23 cellular contexts compared by ENCODE assay signal in genomic region chr5:55732592-55732991, GRCh38. TPM values are rescaled to one million over a fixed set of nuclear protein-coding genes. Genes with fewer than 3 reads are reported as not detected.
DNase-seq lines count a peak whose midpoint lies in the region; ATAC-seq, FAIRE-seq and TF ChIP-seq lines count a peak whose summit lies in the region.
"Had no signal": no experiment of that assay in that cellular context is flagged by ENCODE, and none has a peak within 500 bp of the region (broad histone marks: within the 10 kb centered on the region; RNA-seq: fewer than 3 reads in every experiment).

No MANE protein-coding gene starts in this region.

- TF ChIP-seq POLR2A in HepG2 (IDR thresholded peaks at IDR 0.05; ENCODE audit: insufficient read depth in 1 of 2, low read depth in 2 of 2, low read length in 2 of 2), result no peak
- no peak for TF ChIP-seq POLR2A in right lobe of liver (IDR thresholded peaks at IDR 0.05)

- no peaks in the 10 kb centered on the region for H4K20me1 ChIP-seq in HepG2 (ENCODE audit: insufficient read depth, low read length)
- no peaks in the 10 kb centered on the region for H4K20me1 ChIP-seq in smooth muscle cell (ENCODE audit: low read depth)

- no peak for DNase-seq in HepG2 (ENCODE audit: low spot score)
- no peak for DNase-seq in right lobe of liver
- DNase-seq in bronchial epithelial cell (ENCODE audit: low read depth), result peak; percentile 22
- no peak for DNase-seq in pancreas
- no peak for DNase-seq in amniotic stem cell (lab: John Stamatoyannopoulos, UW)
- DNase-seq in smooth muscle cell (lab: John Stamatoyannopoulos, UW; ENCODE audit: unreplicated experiment), result no peak
- DNase-seq: AML-193; CD4-positive, alpha-beta T cell; DMS153; DMS79; GDM1; HFFc6; KG1 had no signal

- intact Hi-C loops in HepG2 (cut with micrococcal nuclease; ENCODE audit: unreplicated experiment) (no loop called here), right lobe of liver (cut with DNase I) (no loop called here), pancreas (cut with DNase I) (no loop called here)

- no peaks in the 10 kb centered on the region for H3K36me3 ChIP-seq in HepG2 (replicated peaks in 1 of 2; ENCODE audit: control insufficient read depth in 1 of 2, insufficient read depth in 2 of 2, low read length in 2 of 2)
- H3K36me3 ChIP-seq in right lobe of liver, result no peaks in the 10 kb centered on the region
- H3K36me3 ChIP-seq in bronchial epithelial cell (ENCODE audit: control insufficient read depth, insufficient read depth, low read length), result no peaks in the 10 kb centered on the region
- H3K36me3 ChIP-seq in pancreas, result no peaks in the 10 kb centered on the region
- no peaks in the 10 kb centered on the region for H3K36me3 ChIP-seq in smooth muscle cell (ENCODE audit: low read depth)
- H3K36me3 ChIP-seq: HAP-1 had no signal

- no peaks in the 10 kb centered on the region; a peak in 1 of 5 replicates for H3K27me3 ChIP-seq in HepG2 (ENCODE audit: control insufficient read depth in 1 of 2, insufficient read depth in 2 of 2, low read length in 2 of 2)
- no peaks in the 10 kb centered on the region for H3K27me3 ChIP-seq in right lobe of liver
- H3K27me3 ChIP-seq in bronchial epithelial cell (ENCODE audit: control insufficient read depth, insufficient read depth, low read length), result no peaks in the 10 kb centered on the region
- H3K27me3 ChIP-seq in pancreas, result no peaks in the 10 kb centered on the region
- H3K27me3 ChIP-seq in smooth muscle cell (ENCODE audit: low read depth), result no peaks in the 10 kb centered on the region

- H3K4me2 ChIP-seq in HepG2 (ENCODE audit: low read depth, low read length), result no peak overlapping the region
- no peak overlapping the region for H3K4me2 ChIP-seq in smooth muscle cell
- H3K4me2 ChIP-seq: A549 had no signal

- CTCF ChIA-PET in HepG2 (lab: Yijun Ruan, JAX; ENCODE audit: low intra/inter-chr PET ratio, low total read pairs), result no interaction called here

- TF ChIP-seq EP300 in HepG2 (IDR thresholded peaks at IDR 0.05; ENCODE audit: low read depth in 2 of 2, low read length in 2 of 2), result no peak
- no peak for TF ChIP-seq EP300 in HepG2 (CRISPR knock-in tag; IDR thresholded peaks at IDR 0.05; ENCODE audit: borderline replicate concordance)

- H3K4me3 ChIP-seq in HepG2 (replicated peaks in 1 of 3; ENCODE audit: insufficient read depth in 1 of 3, low read depth in 2 of 3, low read length in 3 of 3), result no peak overlapping the region
- no peak overlapping the region for H3K4me3 ChIP-seq in right lobe of liver
- H3K4me3 ChIP-seq in bronchial epithelial cell (ENCODE audit: low read depth, low read length), result no peak overlapping the region
- no peak overlapping the region for H3K4me3 ChIP-seq in pancreas
- H3K4me3 ChIP-seq in smooth muscle cell, result no peak overlapping the region
- H3K4me3 ChIP-seq: A549, HAP-1 had no signal

- POLR2A ChIA-PET in HepG2 (lab: Yijun Ruan, JAX), result no interaction called here

- in situ Hi-C loops in HepG2 (cut with HindIII; ENCODE audit: extremely low pct_ligation_motif_present, low pct_unique_long_range_greater_than_20kb), result no loop called here

- ATAC-seq in HepG2 (no peak), right lobe of liver (no peak), pancreas (peak; percentile 93 to 96 (median 95)), HG03571 (IDR thresholded peaks at IDR 0.05; ENCODE audit: unreplicated experiment) (no peak)
- ATAC-seq: A549 had no signal

- no peak overlapping the region for H3K9ac ChIP-seq in HepG2 (ENCODE audit: insufficient read depth, low read depth, low read length)
- no peak overlapping the region for H3K9ac ChIP-seq in smooth muscle cell (ENCODE audit: low read depth)

- no peak for FAIRE-seq in HepG2 (lab: Jason Lieb, UNC)
- FAIRE-seq in bronchial epithelial cell (lab: Jason Lieb, UNC), result no peak
- FAIRE-seq in pancreas (lab: Jason Lieb, UNC), result no peak
- FAIRE-seq: A549, HTR-8/SVneo had no signal

- no peak overlapping the region for H2AFZ ChIP-seq in HepG2 (ENCODE audit: low read length)
- no peak overlapping the region for H2AFZ ChIP-seq in smooth muscle cell (ENCODE audit: low read depth)

- H3K4me1 ChIP-seq in HepG2 (ENCODE audit: insufficient read depth, low read length) (no peaks in the 10 kb centered on the region), right lobe of liver (no peaks in the 10 kb centered on the region), pancreas (peaks cover 0 to 15% (median 5%) of the 10 kb centered on the region in 3 donors), smooth muscle cell (ENCODE audit: low read depth) (no peaks in the 10 kb centered on the region)
- H3K4me1 ChIP-seq: A549, HAP-1 had no signal

- H3K27ac ChIP-seq in HepG2 (ENCODE audit: extremely low read length, insufficient read depth, low read length), result no peak overlapping the region
- no peak overlapping the region for H3K27ac ChIP-seq in right lobe of liver
- H3K27ac ChIP-seq in pancreas, result peak overlapping the region in 3 of 4 donors; percentile 19 to 70 (median 61)
- H3K27ac ChIP-seq in smooth muscle cell (ENCODE audit: low read depth), result no peak overlapping the region
- H3K27ac ChIP-seq: 22Rv1, A549, C4-2B had no signal

- BruUV-seq in HepG2 (replicated peaks; lab: Mats Ljungman, UMichigan), result no TSS peak

- H3K79me2 ChIP-seq in HepG2 (ENCODE audit: insufficient read depth, low read length) (no peaks in the 10 kb centered on the region), smooth muscle cell (ENCODE audit: low read depth) (no peaks in the 10 kb centered on the region)

- no peaks in the 10 kb centered on the region for H3F3A ChIP-seq in smooth muscle cell (ENCODE audit: low read depth)

- no peak for TF ChIP-seq CTCF in HepG2 (CRISPR knock-in tag; IDR thresholded peaks at IDR 0.05)
- TF ChIP-seq CTCF in right lobe of liver (IDR thresholded peaks at IDR 0.05), result no peak
- no peak for TF ChIP-seq CTCF in bronchial epithelial cell (IDR thresholded peaks at IDR 0.05; ENCODE audit: insufficient read depth, low read length, severe bottlenecking)
- no peak for TF ChIP-seq CTCF in pancreas (IDR thresholded peaks at IDR 0.05)
- no peak for TF ChIP-seq CTCF in smooth muscle cell (IDR thresholded peaks at IDR 0.05; ENCODE audit: borderline replicate concordance, insufficient read depth, poor library complexity, severe bottlenecking)

- H3K9me3 ChIP-seq in HepG2 (ENCODE audit: low read length), result no peaks in the 10 kb centered on the region
- no peaks in the 10 kb centered on the region for H3K9me3 ChIP-seq in right lobe of liver
- H3K9me3 ChIP-seq in pancreas, result no peaks in the 10 kb centered on the region
- H3K9me3 ChIP-seq in smooth muscle cell (replicated peaks; ENCODE audit: low read depth), result no peaks in the 10 kb centered on the region
- H3K9me3 ChIP-seq: A549, HAP-1 had no signal

- TF ChIP-seq RAD21 in HepG2 (CRISPR knock-in tag; IDR thresholded peaks at IDR 0.05), result no peak

RNA-seq across cellular contexts. Expression of gene DDX4, which starts 5.3 kb away (rescaled TPM):
- total RNA-seq in HepG2 (2016; rRNA removed; fragmentation: Illumina TruSeq; extraction: Trizol) (not detected in 2 replicates), right lobe of liver (not detected), bronchial epithelial cell (under 0.01 TPM in 1 of 2 replicates, not detected in the other), pancreas (under 1 TPM in 4 of 6 donors, not detected in 2; 0.09 to 0.56 (median 0.21) TPM), smooth muscle cell (0.09 TPM in 1 of 2 replicates, not detected in the other)
- total RNA-seq in HepG2 (2016; cell fraction: cytosol; rRNA removed; fragmentation: Illumina TruSeq; extraction: Trizol; ENCODE audit: low read depth), result not detected in 2 replicates
- not detected in 2 replicates for total RNA-seq in HepG2 (2016; cell fraction: insoluble cytoplasmic fraction; rRNA removed; fragmentation: Illumina TruSeq; extraction: Trizol)
- total RNA-seq in HepG2 (2016; cell fraction: membrane; rRNA removed; fragmentation: Illumina TruSeq; extraction: Trizol), result not detected in 2 replicates
- total RNA-seq in HepG2 (2016; cell fraction: nucleus; rRNA removed; fragmentation: Illumina TruSeq; extraction: Trizol), result not detected in 2 replicates
- polyA plus RNA-seq in HepG2 (2011; rRNA removed) (0.05 TPM in 1 of 2 replicates, not detected in the other), pancreas (under 1 TPM; 0.02 to 0.11 TPM), smooth muscle cell (not detected in 2 replicates)
- polyA plus RNA-seq in HepG2 (2011; cell fraction: cytosol; rRNA removed), result not detected in 2 replicates
- polyA plus RNA-seq in HepG2 (2011; cell fraction: nucleus; rRNA removed), result not detected in 2 replicates
- polyA plus RNA-seq in HepG2 (2012), result not detected in 2 replicates
- not detected in 2 replicates for polyA plus RNA-seq in HepG2 (2016; cell fraction: cytosol; fragmentation: Illumina TruSeq; extraction: Trizol; ENCODE audit: low read depth)
- polyA plus RNA-seq in HepG2 (2016; cell fraction: insoluble cytoplasmic fraction; fragmentation: Illumina TruSeq; extraction: Trizol; ENCODE audit: low read depth), result not detected in 2 replicates
- polyA plus RNA-seq in HepG2 (2016; cell fraction: membrane; fragmentation: Illumina TruSeq; extraction: Trizol; ENCODE audit: low read depth), result not detected in 2 replicates
- not detected in 2 replicates for polyA plus RNA-seq in HepG2 (2016; cell fraction: nucleus; fragmentation: Illumina TruSeq; extraction: Trizol; ENCODE audit: insufficient read depth, low read depth)
- polyA minus RNA-seq in HepG2 (2011; rRNA and poly(A)+ RNA removed; ENCODE audit: low replicate concordance), result not detected in 2 replicates
- polyA minus RNA-seq in HepG2 (2011; cell fraction: cytosol; rRNA and poly(A)+ RNA removed), result not detected in 2 replicates
- not detected in 2 replicates for polyA minus RNA-seq in HepG2 (2011; cell fraction: nucleus; rRNA and poly(A)+ RNA removed)
- total RNA-seq: CD4-positive, alpha-beta T cell; Daoy; H4; HFFc6 had no signal
- polyA plus RNA-seq: BJ, IgD-negative memory B cell had no signal

RNA-seq across cellular contexts. Expression of gene SLC38A9, which starts 20.5 kb away (rescaled TPM):
- total RNA-seq in HepG2 (2016; rRNA removed; fragmentation: Illumina TruSeq; extraction: Trizol) (26.0 and 36.0 TPM in 2 replicates), right lobe of liver (10 to 100 TPM; 12.5 to 21.0 (median 14.8) TPM), bronchial epithelial cell (30.7 and 32.4 TPM in 2 replicates), pancreas (10 to 100 TPM; 14.8 to 27.1 (median 20.0) TPM), smooth muscle cell (41.0 and 43.9 TPM in 2 replicates)
- 13.9 and 17.6 TPM in 2 replicates for total RNA-seq in HepG2 (2016; cell fraction: cytosol; rRNA removed; fragmentation: Illumina TruSeq; extraction: Trizol; ENCODE audit: low read depth)
- total RNA-seq in HepG2 (2016; cell fraction: insoluble cytoplasmic fraction; rRNA removed; fragmentation: Illumina TruSeq; extraction: Trizol), result 28.1 and 33.1 TPM in 2 replicates
- total RNA-seq in HepG2 (2016; cell fraction: membrane; rRNA removed; fragmentation: Illumina TruSeq; extraction: Trizol), result 10.4 and 15.5 TPM in 2 replicates
- total RNA-seq in HepG2 (2016; cell fraction: nucleus; rRNA removed; fragmentation: Illumina TruSeq; extraction: Trizol), result 43.6 and 44.6 TPM in 2 replicates
- polyA plus RNA-seq in HepG2 (2011; rRNA removed) (19.3 and 20.5 TPM in 2 replicates), pancreas (10 to 100 TPM in 1 of 2 donors, 1 to 10 TPM in 1; 9.7 to 11.6 TPM), smooth muscle cell (19.8 and 20.8 TPM in 2 replicates)
- 6.9 and 14.9 TPM in 2 replicates for polyA plus RNA-seq in HepG2 (2011; cell fraction: cytosol; rRNA removed)
- 9.3 and 11.2 TPM in 2 replicates for polyA plus RNA-seq in HepG2 (2011; cell fraction: nucleus; rRNA removed)
- polyA plus RNA-seq in HepG2 (2012), result 14.0 and 18.5 TPM in 2 replicates
- 2.2 TPM in 2 replicates for polyA plus RNA-seq in HepG2 (2016; cell fraction: cytosol; fragmentation: Illumina TruSeq; extraction: Trizol; ENCODE audit: low read depth)
- polyA plus RNA-seq in HepG2 (2016; cell fraction: insoluble cytoplasmic fraction; fragmentation: Illumina TruSeq; extraction: Trizol; ENCODE audit: low read depth), result 14.8 and 15.5 TPM in 2 replicates
- 3.5 and 5.0 TPM in 2 replicates for polyA plus RNA-seq in HepG2 (2016; cell fraction: membrane; fragmentation: Illumina TruSeq; extraction: Trizol; ENCODE audit: low read depth)
- 27.3 and 35.5 TPM in 2 replicates for polyA plus RNA-seq in HepG2 (2016; cell fraction: nucleus; fragmentation: Illumina TruSeq; extraction: Trizol; ENCODE audit: insufficient read depth, low read depth)
- 17.2 and 38.1 TPM in 2 replicates for polyA minus RNA-seq in HepG2 (2011; rRNA and poly(A)+ RNA removed; ENCODE audit: low replicate concordance)
- 11.3 and 15.0 TPM in 2 replicates for polyA minus RNA-seq in HepG2 (2011; cell fraction: cytosol; rRNA and poly(A)+ RNA removed)
- 60.4 and 66.8 TPM in 2 replicates for polyA minus RNA-seq in HepG2 (2011; cell fraction: nucleus; rRNA and poly(A)+ RNA removed)

Comparison
In these comparisons a context has a peak if more than half of its experiments do, and no peak if none do; other contexts are left out.
1. ATAC-seq: peak in pancreas (4 of 4); none in HepG2 (single experiment), right lobe of liver (0 of 4) and HG03571 (single experiment).
2. H3K27ac ChIP-seq: peak in pancreas (3 of 4); none in HepG2 (single experiment), right lobe of liver (0 of 3) and smooth muscle cell (single experiment).